ENCODE assay signal across 8 cellular contexts in genomic region chr6:43058511-43058910, GRCh38. TPM values are rescaled to one million over a fixed set of nuclear protein-coding genes. Genes with fewer than 3 reads are reported as not detected.
DNase-seq lines count a peak whose midpoint lies in the region; ATAC-seq and TF ChIP-seq lines count a peak whose summit lies in the region.

No MANE protein-coding gene starts in this region.

- H4K20me1 ChIP-seq in OCI-LY3 (ENCODE audit: insufficient read depth, low read length), result no peaks in the 10 kb centered on the region

- H3K4me1 Mint-ChIP-seq in Calu3 (ENCODE audit: low read depth, unreplicated experiment) (peaks cover 27% of the 10 kb centered on the region), endodermal cell (peaks cover 24% of the 10 kb centered on the region), osteocyte (ENCODE audit: unreplicated experiment) (peaks cover 38% of the 10 kb centered on the region)

- peak overlapping the region; percentile 76 for H3K4me3 ChIP-seq in OCI-LY3 (ENCODE audit: low read length)
- H3K4me3 ChIP-seq in endodermal cell (ENCODE audit: low read length), result peak overlapping the region; percentile 92

- TF ChIP-seq CTCF in Calu3 (IDR thresholded peaks at IDR 0.05; ENCODE audit: unreplicated experiment), result no peak
- no peak for TF ChIP-seq CTCF in OCI-LY3 (IDR thresholded peaks at IDR 0.05; ENCODE audit: low read depth, low read length)
- TF ChIP-seq CTCF in endodermal cell (conservative IDR thresholded peaks at IDR 0.05), result no peak
- TF ChIP-seq CTCF in osteocyte (IDR thresholded peaks at IDR 0.05), result no peak

- intact Hi-C loops in Calu3 (cut with micrococcal nuclease; ENCODE audit: unreplicated experiment), result no loop called here

- peaks cover 69% of the 10 kb centered on the region for H3K36me3 Mint-ChIP-seq in Calu3 (ENCODE audit: insufficient read depth, unreplicated experiment)
- H3K36me3 Mint-ChIP-seq in endodermal cell (ENCODE audit: low read depth), result peaks cover 25% of the 10 kb centered on the region
- peaks cover 15% of the 10 kb centered on the region for H3K36me3 Mint-ChIP-seq in osteocyte (ENCODE audit: unreplicated experiment)

- H3K4me3 Mint-ChIP-seq in Calu3 (ENCODE audit: low read depth, unreplicated experiment) (peak overlapping the region; percentile 90), endodermal cell (peak overlapping the region; percentile 94), osteocyte (ENCODE audit: unreplicated experiment) (peak overlapping the region; percentile 95)

- ATAC-seq in GM19351 (IDR thresholded peaks at IDR 0.05; ENCODE audit: unreplicated experiment), result no peak

- H3K9me3 ChIP-seq in OCI-LY3 (ENCODE audit: insufficient read depth, low read length), result no peaks in the 10 kb centered on the region
- no peaks in the 10 kb centered on the region for H3K9me3 ChIP-seq in endodermal cell (ENCODE audit: control insufficient read depth, low read length)

- H3K9ac ChIP-seq in OCI-LY3 (ENCODE audit: low read length) (peak overlapping the region; percentile 72), endodermal cell (ENCODE audit: extremely low read depth, low read length, poor library complexity, severe bottlenecking) (peak overlapping the region; percentile 81)

- H3K27ac Mint-ChIP-seq in Calu3 (ENCODE audit: unreplicated experiment) (peak overlapping the region; percentile 83), endodermal cell (peak overlapping the region; percentile 97), osteocyte (ENCODE audit: unreplicated experiment) (peak overlapping the region; percentile 99)

- H3K9me3 Mint-ChIP-seq in Calu3 (ENCODE audit: low read depth, unreplicated experiment) (no peaks in the 10 kb centered on the region), endodermal cell (no peaks in the 10 kb centered on the region), osteocyte (ENCODE audit: unreplicated experiment) (no peaks in the 10 kb centered on the region)

- peak overlapping the region; percentile 3; the same call in 1 of the 2 replicates for H3K27ac ChIP-seq in OCI-LY3 (ENCODE audit: low read length)
- H3K27ac ChIP-seq in endodermal cell (ENCODE audit: low read depth, low read length), result no peak overlapping the region

- DNase-seq in Calu3 (no peak), endodermal cell (no peak), osteocyte (ENCODE audit: extremely low spot score, unreplicated experiment) (no peak), SK-N-DZ (ENCODE audit: low spot score) (no peak)
- no peak for DNase-seq in activated CD4-positive, CD25-positive, alpha-beta regulatory T cell (lab: John Stamatoyannopoulos, UW)
- no peak for DNase-seq in activated CD4-positive, alpha-beta T cell treated with anti-CD3 and anti-CD28 coated beads, Interleukin-2, amount 50 U/mL, for 48 hours

- H3K4me1 ChIP-seq in OCI-LY3 (ENCODE audit: low read length) (peaks cover 17% of the 10 kb centered on the region), endodermal cell (ENCODE audit: control insufficient read depth, insufficient read depth, low read length) (peaks cover 6% of the 10 kb centered on the region)

- peaks cover 16% of the 10 kb centered on the region for H3K36me3 ChIP-seq in OCI-LY3 (replicated peaks; ENCODE audit: low read depth, low read length)
- peaks cover 40% of the 10 kb centered on the region for H3K36me3 ChIP-seq in endodermal cell (ENCODE audit: control insufficient read depth, insufficient read depth, low read length)

- no peaks in the 10 kb centered on the region for H3K27me3 ChIP-seq in OCI-LY3 (ENCODE audit: low read depth, low read length)
- no peaks in the 10 kb centered on the region for H3K27me3 ChIP-seq in endodermal cell (ENCODE audit: control insufficient read depth, insufficient read depth, low read length, poor library complexity, severe bottlenecking)

- 80% methylated on average over 1 of the region's 1 CpG; no CpG with 5 or more reads in 1 of the 2 experiments for WGBS in endodermal cell (ENCODE audit: insufficient coverage in 1 of 2, insufficient read length in 1 of 2), 2 experiments

- H2AFZ ChIP-seq in OCI-LY3 (ENCODE audit: low read depth, low read length), result no peak overlapping the region

- peak overlapping the region; percentile 96 for H3K4me2 ChIP-seq in OCI-LY3 (ENCODE audit: low read length)

- BruUV-seq in Calu3 (replicated peaks; lab: Mats Ljungman, UMichigan), result no TSS peak

- CTCF ChIA-PET in Calu3 (lab: Charles Lee), result interaction anchor here (0.6 kb wide), 1 partner anchor 28 kb away, joined by 3 read pairs; no protein-coding TSS in a partner anchor

- peaks cover 18% of the 10 kb centered on the region for H3K79me2 ChIP-seq in OCI-LY3 (ENCODE audit: low read length)

- no peaks in the 10 kb centered on the region for H3K27me3 Mint-ChIP-seq in Calu3 (ENCODE audit: unreplicated experiment)
- H3K27me3 Mint-ChIP-seq in endodermal cell (ENCODE audit: insufficient read depth), result no peaks in the 10 kb centered on the region
- no peaks in the 10 kb centered on the region for H3K27me3 Mint-ChIP-seq in osteocyte (ENCODE audit: unreplicated experiment)

RNA-seq across cellular contexts. Expression of gene MRPL2, which starts 0.7 kb away (rescaled TPM):
- total RNA-seq in Calu3 (2022) (125 and 135 TPM in 2 replicates), endodermal cell (10 to 100 TPM; 51.6 to 65.2 TPM), osteocyte (50.7 and 55.2 TPM in 2 replicates)
- 64.5 TPM for polyA plus RNA-seq in endodermal cell (2013, experiment 1 of 2)
- 63.3 TPM for polyA plus RNA-seq in endodermal cell (2013, experiment 2 of 2)
- polyA plus RNA-seq in SK-N-DZ (2014; cell fraction: cytosol; rRNA removed), result 41.3 and 54.8 TPM in 2 replicates
- 23.8 and 41.9 TPM in 2 replicates for polyA plus RNA-seq in SK-N-DZ (2014; cell fraction: nucleus; rRNA removed)

RNA-seq across cellular contexts. Expression of gene KLC4, which starts 0.9 kb away (rescaled TPM):
- total RNA-seq in Calu3 (2022) (42.1 and 50.7 TPM in 2 replicates), endodermal cell (10 to 100 TPM; 36.6 to 38.0 TPM), osteocyte (39.0 and 44.5 TPM in 2 replicates)
- polyA plus RNA-seq in endodermal cell (2013, experiment 1 of 2), result 40.7 TPM
- polyA plus RNA-seq in endodermal cell (2013, experiment 2 of 2), result 35.4 TPM
- polyA plus RNA-seq in SK-N-DZ (2014; cell fraction: cytosol; rRNA removed), result 32.8 and 36.7 TPM in 2 replicates
- 66.8 and 72.5 TPM in 2 replicates for polyA plus RNA-seq in SK-N-DZ (2014; cell fraction: nucleus; rRNA removed)

RNA-seq across cellular contexts. Expression of gene CUL7, which starts 4.9 kb away (rescaled TPM):
- total RNA-seq in Calu3 (2022) (25.5 and 25.9 TPM in 2 replicates), endodermal cell (10 to 100 TPM; 39.0 to 51.7 TPM), osteocyte (59.9 and 62.3 TPM in 2 replicates)
- polyA plus RNA-seq in endodermal cell (2013, experiment 1 of 2), result 37.9 TPM
- polyA plus RNA-seq in endodermal cell (2013, experiment 2 of 2), result 36.0 TPM
- 22.3 and 29.6 TPM in 2 replicates for polyA plus RNA-seq in SK-N-DZ (2014; cell fraction: cytosol; rRNA removed)
- 75.4 and 85.6 TPM in 2 replicates for polyA plus RNA-seq in SK-N-DZ (2014; cell fraction: nucleus; rRNA removed)

RNA-seq across cellular contexts. Expression of gene PTK7, which starts 17.6 kb away (rescaled TPM):
- total RNA-seq in Calu3 (2022) (49.7 and 66.0 TPM in 2 replicates), endodermal cell (100 to 1,000 TPM; 167 to 183 TPM), osteocyte (183 and 189 TPM in 2 replicates)
- polyA plus RNA-seq in endodermal cell (2013, experiment 1 of 2), result 126 TPM
- polyA plus RNA-seq in endodermal cell (2013, experiment 2 of 2), result 121 TPM
- 85.2 and 100 TPM in 2 replicates for polyA plus RNA-seq in SK-N-DZ (2014; cell fraction: cytosol; rRNA removed)
- polyA plus RNA-seq in SK-N-DZ (2014; cell fraction: nucleus; rRNA removed), result 142 and 157 TPM in 2 replicates

RNA-seq across cellular contexts. Expression of gene RRP36, which starts 37.1 kb away (rescaled TPM):
- 94.9 and 101 TPM in 2 replicates for total RNA-seq in Calu3 (2022)
- total RNA-seq in endodermal cell, result 10 to 100 TPM; 76.9 to 80.6 TPM
- polyA plus RNA-seq in endodermal cell (2013, experiment 1 of 2), result 68.7 TPM
- polyA plus RNA-seq in endodermal cell (2013, experiment 2 of 2), result 67.9 TPM
- 58.1 and 66.2 TPM in 2 replicates for total RNA-seq in osteocyte
- polyA plus RNA-seq in SK-N-DZ (2014; cell fraction: cytosol; rRNA removed), result 102 and 106 TPM in 2 replicates
- 38.6 and 46.8 TPM in 2 replicates for polyA plus RNA-seq in SK-N-DZ (2014; cell fraction: nucleus; rRNA removed)
